In the genomic region with DNA sequence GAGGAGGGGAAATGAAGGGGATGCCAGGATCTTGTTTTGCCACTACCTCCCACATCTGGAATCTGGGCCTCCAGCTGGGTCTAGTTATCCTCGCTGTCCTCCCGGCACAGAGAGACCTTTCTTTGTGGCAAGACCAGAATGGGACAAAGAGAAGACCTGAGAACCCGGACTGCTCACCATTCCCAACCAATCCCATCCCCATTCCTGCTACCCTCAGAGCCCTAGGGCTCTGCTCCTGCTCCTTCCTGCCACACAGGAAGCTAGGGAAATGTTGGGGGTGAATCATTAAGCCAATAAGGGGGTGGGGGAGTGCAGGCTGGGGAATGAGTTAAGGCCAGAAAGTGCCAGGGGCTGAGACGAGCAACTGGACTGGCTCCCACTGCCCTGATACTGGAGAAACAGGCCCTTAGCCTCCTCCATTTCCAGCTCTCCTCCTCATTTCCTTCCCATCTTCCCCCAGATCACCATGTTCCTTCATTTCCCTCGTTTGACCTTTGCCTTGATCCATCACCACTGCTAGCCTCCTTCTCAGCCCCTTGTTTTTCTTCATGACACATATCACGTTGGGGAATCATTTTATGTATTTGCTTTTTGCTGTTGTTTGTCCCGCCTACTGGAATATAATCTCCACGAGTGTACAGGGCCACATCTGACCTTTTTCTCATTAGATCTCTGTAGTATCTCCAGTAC, we compare ENCODE assay signal across 13 cellular contexts. TPM values are rescaled to one million over a fixed set of nuclear protein-coding genes. Genes with fewer than 3 reads are reported as not detected.
A peak's percentile ranks its signal among the peaks of the same experiment; 100 is the strongest.
DNase-seq lines count a peak whose midpoint lies in the region; ATAC-seq and TF ChIP-seq lines count a peak whose summit lies in the region.
"Had no signal": no experiment of that assay in that cellular context is flagged by ENCODE, and none has a peak within 500 bp of the region (broad histone marks: within the 10 kb centered on the region; RNA-seq: fewer than 3 reads in every experiment).

No MANE protein-coding gene starts in this region.

- TF ChIP-seq CTCF in Peyer's patch (IDR thresholded peaks at IDR 0.05): no peak
- TF ChIP-seq CTCF in esophagus squamous epithelium (IDR thresholded peaks at IDR 0.05): no peak
- no peak for TF ChIP-seq CTCF in osteocyte (IDR thresholded peaks at IDR 0.05)

- H3K4me1 ChIP-seq in Peyer's patch (peaks cover 0 to 52% (median 0%) of the 10 kb centered on the region in 4 donors), esophagus squamous epithelium (peaks cover 40 to 84% (median 60%) of the 10 kb centered on the region in 3 donors)

- H3K27me3 Mint-ChIP-seq in osteocyte (ENCODE audit: unreplicated experiment): no peaks in the 10 kb centered on the region
- H3K27me3 Mint-ChIP-seq: CD4-positive, alpha-beta memory T cell had no signal

- no peaks in the 10 kb centered on the region for H3K9me3 ChIP-seq in Peyer's patch
- no peaks in the 10 kb centered on the region for H3K9me3 ChIP-seq in esophagus squamous epithelium
- H3K9me3 ChIP-seq: ascending aorta had no signal

- intact Hi-C loops in esophagus squamous epithelium (cut with DNase I): no loop called here

- DNase-seq in COLO829 (ENCODE audit: low spot score) (peak; percentile 43), Peyer's patch (no peak), esophagus squamous epithelium (lab: John Stamatoyannopoulos, UW) (no peak), osteocyte (ENCODE audit: extremely low spot score, unreplicated experiment) (no peak), AML-193 (lab: John Stamatoyannopoulos, UW) (no peak), C1 segment of cervical spinal cord (lab: John Stamatoyannopoulos, UW) (no peak)
- DNase-seq: CD4-positive, alpha-beta memory T cell; NCI-H510A treated with DMSO at 0.1 percent for 48 hours; stimulated activated naive CD8-positive, alpha-beta T cell treated with anti-CD3 and anti-CD28 coated beads, Interleukin-15, Interleukin-2, amounts not matched to agents 100 U/mL and 50 U/mL, for 24 hours had no signal

- H3K4me1 Mint-ChIP-seq in osteocyte (ENCODE audit: unreplicated experiment): peaks cover 76% of the 10 kb centered on the region

- H3K9me3 Mint-ChIP-seq in osteocyte (ENCODE audit: unreplicated experiment): no peaks in the 10 kb centered on the region
- H3K9me3 Mint-ChIP-seq: CD4-positive, alpha-beta memory T cell had no signal

- H3K4me3 ChIP-seq in Peyer's patch: no peak overlapping the region
- no peak overlapping the region for H3K4me3 ChIP-seq in esophagus squamous epithelium
- H3K4me3 ChIP-seq: ascending aorta, lung had no signal

- TF ChIP-seq POLR2A in Peyer's patch (IDR thresholded peaks at IDR 0.05) (no peak), esophagus squamous epithelium (IDR thresholded peaks at IDR 0.05) (no peak)

- WGBS in esophagus squamous epithelium, 2 donors: 50% methylated on average over 8 of the region's 8 CpGs

- H3K4me3 Mint-ChIP-seq in osteocyte (ENCODE audit: unreplicated experiment): peak overlapping the region; percentile 12
- H3K4me3 Mint-ChIP-seq: CD4-positive, alpha-beta memory T cell had no signal

- H3K27me3 ChIP-seq in Peyer's patch (no peaks in the 10 kb centered on the region), esophagus squamous epithelium (no peaks in the 10 kb centered on the region)
- H3K27me3 ChIP-seq: ascending aorta had no signal

- H3K27ac ChIP-seq in Peyer's patch: peak overlapping the region in 3 of 4 donors; percentile 39 to 86 (median 66)
- H3K27ac ChIP-seq in esophagus squamous epithelium: peak overlapping the region; percentile 67 to 95 (median 90)

- ATAC-seq in HG02870 (IDR thresholded peaks at IDR 0.05; ENCODE audit: unreplicated experiment) (no peak), GM19463 (IDR thresholded peaks at IDR 0.05; ENCODE audit: unreplicated experiment) (no peak)
- ATAC-seq: stimulated activated naive CD8-positive, alpha-beta T cell treated with anti-CD3 and anti-CD28 coated beads, Interleukin-15, Interleukin-2, amounts not matched to agents 100 U/mL and 50 U/mL, for 24 hours had no signal

- H3K36me3 ChIP-seq in Peyer's patch (no peaks in the 10 kb centered on the region), esophagus squamous epithelium (no peaks in the 10 kb centered on the region)
- H3K36me3 ChIP-seq: ascending aorta had no signal

- H3K36me3 Mint-ChIP-seq in osteocyte (ENCODE audit: unreplicated experiment): peaks cover under 1% of the 10 kb centered on the region
- H3K36me3 Mint-ChIP-seq: CD4-positive, alpha-beta memory T cell had no signal

- peak overlapping the region; percentile 96 for H3K27ac Mint-ChIP-seq in osteocyte (ENCODE audit: unreplicated experiment)

RNA-seq across cellular contexts. Expression of gene IER3, which starts 4.6 kb away (rescaled TPM):
- total RNA-seq in Peyer's patch (10 to 100 TPM in 3 of 4 donors, 1 to 10 TPM in 1; 6.7 to 16.4 (median 13.2) TPM), esophagus squamous epithelium (10 to 100 TPM; 41.4 to 87.9 (median 66.0) TPM), osteocyte (395 and 418 TPM in 2 replicates)

RNA-seq across cellular contexts. Expression of gene FLOT1, which starts 6.5 kb away (rescaled TPM):
- total RNA-seq in Peyer's patch (100 to 1,000 TPM in 2 of 4 donors, 10 to 100 TPM in 2; 74.1 to 151 (median 100) TPM), esophagus squamous epithelium (10 to 100 TPM; 46.7 to 88.8 (median 64.4) TPM), osteocyte (86.8 and 88.1 TPM in 2 replicates)

RNA-seq across cellular contexts. Expression of gene TUBB, which starts 28.8 kb away (rescaled TPM):
- total RNA-seq in Peyer's patch (100 to 1,000 TPM in 1 of 4 donors, 10 to 100 TPM in 3; 69.9 to 188 (median 95.6) TPM), esophagus squamous epithelium (100 to 1,000 TPM; 151 to 351 (median 255) TPM), osteocyte (725 and 729 TPM in 2 replicates)

RNA-seq across cellular contexts. Expression of gene MDC1, which starts 31.9 kb away (rescaled TPM):
- total RNA-seq in Peyer's patch (10 to 100 TPM in 3 of 4 donors, 1 to 10 TPM in 1; 7.5 to 51.2 (median 19.4) TPM), esophagus squamous epithelium (1 to 10 TPM; 2.4 to 7.4 (median 7.0) TPM), osteocyte (37.7 and 40.1 TPM in 2 replicates)

RNA-seq across cellular contexts. Expression of gene NRM, which starts 58.2 kb away (rescaled TPM):
- 1 to 10 TPM in 2 of 4 donors, not detected in 2; 2.0 to 2.7 TPM for total RNA-seq in Peyer's patch
- total RNA-seq in esophagus squamous epithelium: 1 to 10 TPM; 3.8 to 7.4 (median 6.7) TPM
- total RNA-seq in osteocyte: 28.1 and 31.5 TPM in 2 replicates
